In the genomic region with DNA sequence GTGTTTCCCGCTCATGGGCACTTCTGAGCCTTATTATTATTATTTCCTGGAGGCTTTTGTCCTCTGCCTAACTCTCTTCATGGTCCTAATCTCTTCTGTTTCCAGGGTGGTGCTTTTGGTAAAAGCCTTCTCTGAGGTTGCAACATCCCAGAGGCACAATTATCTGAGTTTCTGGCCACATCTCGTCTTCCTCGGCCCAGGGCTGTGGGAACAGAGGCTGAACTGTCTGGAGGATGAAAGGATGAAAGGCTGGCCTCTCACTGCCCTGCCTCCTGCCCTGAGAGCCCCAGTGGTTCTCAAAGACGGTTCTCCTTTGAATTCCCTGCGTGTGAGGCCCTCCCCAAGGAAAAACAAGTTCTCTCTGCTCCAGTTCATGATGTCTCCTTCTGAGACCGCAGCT, we compare ENCODE assay signal across 1 cellular context.
TF ChIP-seq lines count a peak whose summit lies in the region.

No MANE protein-coding gene starts in this region.

TF ChIP-seq in HepG2, 621 proteins besides CTCF, POLR2A, EP300 and RAD21 (continued from another document):
- TF ChIP-seq ZNF781 (CRISPR knock-in tag; IDR thresholded peaks at IDR 0.05; ENCODE audit: borderline replicate concordance, not compliant biosample characterization), result no peak
- TF ChIP-seq, protein P1, sequence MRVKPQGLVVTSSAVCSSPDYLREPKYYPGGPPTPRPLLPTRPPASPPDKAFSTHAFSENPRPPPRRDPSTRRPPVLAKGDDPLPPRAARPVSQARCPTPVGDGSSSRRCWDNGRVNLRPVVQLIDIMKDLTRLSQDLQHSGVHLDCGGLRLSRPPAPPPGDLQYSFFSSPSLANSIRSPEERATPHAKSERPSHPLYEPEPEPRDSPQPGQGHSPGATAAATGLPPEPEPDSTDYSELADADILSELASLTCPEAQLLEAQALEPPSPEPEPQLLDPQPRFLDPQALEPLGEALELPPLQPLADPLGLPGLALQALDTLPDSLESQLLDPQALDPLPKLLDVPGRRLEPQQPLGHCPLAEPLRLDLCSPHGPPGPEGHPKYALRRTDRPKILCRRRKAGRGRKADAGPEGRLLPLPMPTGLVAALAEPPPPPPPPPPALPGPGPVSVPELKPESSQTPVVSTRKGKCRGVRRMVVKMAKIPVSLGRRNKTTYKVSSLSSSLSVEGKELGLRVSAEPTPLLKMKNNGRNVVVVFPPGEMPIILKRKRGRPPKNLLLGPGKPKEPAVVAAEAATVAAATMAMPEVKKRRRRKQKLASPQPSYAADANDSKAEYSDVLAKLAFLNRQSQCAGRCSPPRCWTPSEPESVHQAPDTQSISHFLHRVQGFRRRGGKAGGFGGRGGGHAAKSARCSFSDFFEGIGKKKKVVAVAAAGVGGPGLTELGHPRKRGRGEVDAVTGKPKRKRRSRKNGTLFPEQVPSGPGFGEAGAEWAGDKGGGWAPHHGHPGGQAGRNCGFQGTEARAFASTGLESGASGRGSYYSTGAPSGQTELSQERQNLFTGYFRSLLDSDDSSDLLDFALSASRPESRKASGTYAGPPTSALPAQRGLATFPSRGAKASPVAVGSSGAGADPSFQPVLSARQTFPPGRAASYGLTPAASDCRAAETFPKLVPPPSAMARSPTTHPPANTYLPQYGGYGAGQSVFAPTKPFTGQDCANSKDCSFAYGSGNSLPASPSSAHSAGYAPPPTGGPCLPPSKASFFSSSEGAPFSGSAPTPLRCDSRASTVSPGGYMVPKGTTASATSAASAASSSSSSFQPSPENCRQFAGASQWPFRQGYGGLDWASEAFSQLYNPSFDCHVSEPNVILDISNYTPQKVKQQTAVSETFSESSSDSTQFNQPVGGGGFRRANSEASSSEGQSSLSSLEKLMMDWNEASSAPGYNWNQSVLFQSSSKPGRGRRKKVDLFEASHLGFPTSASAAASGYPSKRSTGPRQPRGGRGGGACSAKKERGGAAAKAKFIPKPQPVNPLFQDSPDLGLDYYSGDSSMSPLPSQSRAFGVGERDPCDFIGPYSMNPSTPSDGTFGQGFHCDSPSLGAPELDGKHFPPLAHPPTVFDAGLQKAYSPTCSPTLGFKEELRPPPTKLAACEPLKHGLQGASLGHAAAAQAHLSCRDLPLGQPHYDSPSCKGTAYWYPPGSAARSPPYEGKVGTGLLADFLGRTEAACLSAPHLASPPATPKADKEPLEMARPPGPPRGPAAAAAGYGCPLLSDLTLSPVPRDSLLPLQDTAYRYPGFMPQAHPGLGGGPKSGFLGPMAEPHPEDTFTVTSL (CRISPR knock-in tag; IDR thresholded peaks at IDR 0.05; ENCODE audit: borderline replicate concordance), result no peak
- TF ChIP-seq, protein P2, sequence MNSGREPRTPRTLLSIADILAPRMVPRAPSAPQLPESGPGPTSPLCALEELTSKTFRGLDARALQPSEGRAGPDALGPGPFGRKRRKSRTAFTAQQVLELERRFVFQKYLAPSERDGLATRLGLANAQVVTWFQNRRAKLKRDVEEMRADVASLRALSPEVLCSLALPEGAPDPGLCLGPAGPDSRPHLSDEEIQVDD (CRISPR knock-in tag; IDR thresholded peaks at IDR 0.05; ENCODE audit: borderline replicate concordance), result no peak
- TF ChIP-seq ZNF101 (CRISPR knock-in tag; IDR thresholded peaks at IDR 0.05; ENCODE audit: borderline replicate concordance, low read depth), result no peak
TF ChIP-seq in HepG2: peak in this region for 0.
